In genomic region chr2:10221443-10221842, GRCh38 we compare ENCODE assay signal across 16 cellular contexts.
DNase-seq lines count a peak whose midpoint lies in the region; ATAC-seq and TF ChIP-seq lines count a peak whose summit lies in the region.
"Had no signal": no experiment of that assay in that cellular context is flagged by ENCODE, and none has a peak within 500 bp of the region (broad histone marks: within the 10 kb centered on the region; RNA-seq: fewer than 3 reads in every experiment).

No MANE protein-coding gene starts in this region.

- no peaks in the 10 kb centered on the region for H3K79me1 ChIP-seq in neuronal stem cell (ENCODE audit: low read depth, low read length)

- no peak overlapping the region for H3K27ac ChIP-seq in neuronal stem cell (replicated peaks; ENCODE audit: low read length)
- H3K27ac ChIP-seq: C4-2B, HL-60 had no signal

- H2AK5ac ChIP-seq in neuronal stem cell (ENCODE audit: low read depth, low read length): no peak overlapping the region

- no peaks in the 10 kb centered on the region for H3K36me3 ChIP-seq in neuronal stem cell (replicated peaks in 1 of 2; ENCODE audit: control insufficient read depth in 2 of 2, insufficient read depth in 2 of 2, low read length in 2 of 2)

- no peak overlapping the region for H3K9ac ChIP-seq in neuronal stem cell (ENCODE audit: low read depth, low read length, poor library complexity)

- no peaks in the 10 kb centered on the region for H3K36me3 Mint-ChIP-seq in CD14-positive monocyte

- no peak overlapping the region for H3K27ac Mint-ChIP-seq in CD14-positive monocyte

- no peak overlapping the region for H3K4me2 ChIP-seq in neuronal stem cell (ENCODE audit: insufficient read depth, low read length, poor library complexity, severe bottlenecking)

- no peak for TF ChIP-seq CTCF in CD14-positive monocyte (IDR thresholded peaks at IDR 0.05)

- peaks cover 10 to 17% (median 13%) of the 10 kb centered on the region in 3 donors for H3K27me3 Mint-ChIP-seq in CD14-positive monocyte (ENCODE audit: low read depth in 3 of 3)

- H2BK120ac ChIP-seq in neuronal stem cell (ENCODE audit: low read depth, low read length): no peak overlapping the region

- H4K91ac ChIP-seq in neuronal stem cell (ENCODE audit: low read depth, low read length, poor library complexity): no peak overlapping the region

- no peak overlapping the region for H3K18ac ChIP-seq in neuronal stem cell (ENCODE audit: low read length)

- ATAC-seq in esophagus mucosa (no peak), GM18861 (IDR thresholded peaks at IDR 0.05; ENCODE audit: unreplicated experiment) (no peak)
- ATAC-seq: HCT116 had no signal

- peaks cover 0 to 2% (median 0%) of the 10 kb centered on the region in 7 donors for H3K9me3 Mint-ChIP-seq in CD14-positive monocyte

- DNase-seq in CD14-positive monocyte (ENCODE audit: low spot score) (peak; percentile 17), NCI-H146 treated with DMSO at 0.1 percent for 48 hours (lab: John Stamatoyannopoulos, UW; ENCODE audit: unreplicated experiment) (peak; percentile 56), RPMI7951 (ENCODE audit: low read depth) (peak; percentile 38), neuronal stem cell (ENCODE audit: low spot score) (no peak), DMS 273 treated with DMSO at 0.1 percent for 48 hours (lab: John Stamatoyannopoulos, UW) (no peak), GOT3 (lab: John Stamatoyannopoulos, UW) (no peak)
- DNase-seq: Caco-2, NCI-H1105 treated with DMSO at 0.1 percent for 48 hours, NCI-H187 treated with DMSO at 0.1 percent for 48 hours, NCI-H2171 treated with DMSO at 0.1 percent for 48 hours, NCI-H510A treated with DMSO at 0.1 percent for 48 hours had no signal

- H2BK15ac ChIP-seq in neuronal stem cell (ENCODE audit: low read length): no peak overlapping the region

- peaks cover 0 to 29% (median 0%) of the 10 kb centered on the region in 3 experiments for H3K27me3 ChIP-seq in neuronal stem cell (ENCODE audit: control insufficient read depth in 3 of 3, insufficient read depth in 3 of 3, low read depth in 1 of 3, low read length in 3 of 3)

- H3K9me3 ChIP-seq in neuronal stem cell (replicated peaks in 1 of 2; ENCODE audit: control insufficient read depth in 2 of 2, insufficient read depth in 1 of 2, low read depth in 1 of 2, low read length in 2 of 2): no peaks in the 10 kb centered on the region
- H3K9me3 ChIP-seq: Caco-2 had no signal

- no peak overlapping the region for H3K4me3 ChIP-seq in neuronal stem cell (ENCODE audit: low read length in 2 of 2)

- H3K14ac ChIP-seq in neuronal stem cell (ENCODE audit: low read length): no peak overlapping the region

- no peak overlapping the region for H3K23ac ChIP-seq in neuronal stem cell (ENCODE audit: low read depth, low read length, poor library complexity)

- WGBS in neuronal stem cell (ENCODE audit: extremely low coverage in 2 of 2, insufficient read length in 2 of 2, insufficient replicate concordance in 1 of 2), 2 donors: no CpG with 5 or more reads among the region's 11 CpGs

- H3K4me1 Mint-ChIP-seq in CD14-positive monocyte: no peaks in the 10 kb centered on the region

- peak overlapping the region; percentile 16 for H2BK5ac ChIP-seq in neuronal stem cell (ENCODE audit: low read length)

- no peak overlapping the region for H2BK12ac ChIP-seq in neuronal stem cell (ENCODE audit: low read length)

- H3K4me1 ChIP-seq in neuronal stem cell (ENCODE audit: control insufficient read depth in 2 of 2, insufficient read depth in 1 of 2, low read depth in 1 of 2, low read length in 2 of 2): peaks cover 15 to 36% of the 10 kb centered on the region in 2 donors

- no peak overlapping the region for H3K4ac ChIP-seq in neuronal stem cell (ENCODE audit: low read length)

- no peak overlapping the region for H2AFZ ChIP-seq in neuronal stem cell (ENCODE audit: low read length)

- no peak overlapping the region for H3K4me3 Mint-ChIP-seq in CD14-positive monocyte

- intact Hi-C loops in CD14-positive monocyte (cut with micrococcal nuclease): no loop called here

- no peak overlapping the region for H4K8ac ChIP-seq in neuronal stem cell (ENCODE audit: low read depth, low read length)

Comparison
In these comparisons a context has a peak if more than half of its experiments do, and no peak if none do; other contexts are left out.
1. DNase-seq: peak in CD14-positive monocyte (single experiment), NCI-H146 treated with DMSO at 0.1 percent for 48 hours (single experiment) and RPMI7951 (single experiment); none in neuronal stem cell (single experiment), DMS 273 treated with DMSO at 0.1 percent for 48 hours (single experiment) and GOT3 (single experiment).